In genomic region chr7:55177068-55177530, GRCh38 we compare ENCODE assay signal across 16 cellular contexts.
A peak's percentile ranks its signal among the peaks of the same experiment; 100 is the strongest.
DNase-seq lines count a peak whose midpoint lies in the region; ATAC-seq, FAIRE-seq and TF ChIP-seq lines count a peak whose summit lies in the region.
"Had no signal": no experiment of that assay in that cellular context is flagged by ENCODE, and none has a peak within 500 bp of the region (broad histone marks: within the 10 kb centered on the region; RNA-seq: fewer than 3 reads in every experiment).

No MANE protein-coding gene starts in this region.

- FAIRE-seq in RCC 7860 (lab: Jason Lieb, UNC) = peak; percentile 96

- DNase-seq in RCC 7860 (ENCODE audit: low spot score) (peak; percentile 89), brain microvascular endothelial cell (no peak), mesenteric fat pad (ENCODE audit: low spot score) (peak; percentile 59), tibial artery (no peak)
- no peak for DNase-seq in stimulated activated CD4-positive, alpha-beta T cell treated with anti-CD3 and anti-CD28 coated beads, Interleukin-1b, Interleukin-23, amount 100 ng/mL, for 48 hours
- DNase-seq: activated CD4-positive, alpha-beta T cell treated with anti-CD3 and anti-CD28 coated beads, Interleukin-2, amount 10 ng/mL, durations not matched to agents 7 days and 5 days; activated naive CD8-positive, alpha-beta T cell treated with anti-CD3 and anti-CD28 coated beads, Interleukin-2, amount 50 U/mL, for 24 hours; CD4-positive, CD25-positive, alpha-beta regulatory T cell; colonic mucosa; HFFc6; NCI-H2081 treated with DMSO at 0.1 percent for 48 hours; NCI-H748 treated with DMSO at 0.1 percent for 48 hours; Peyer's patch had no signal

- H3K9me3 ChIP-seq in tibial artery = no peaks in the 10 kb centered on the region
- H3K9me3 ChIP-seq: colonic mucosa, Peyer's patch had no signal

- peak; percentile 27 for TF ChIP-seq CTCF in brain microvascular endothelial cell (IDR thresholded peaks at IDR 0.05; ENCODE audit: low read depth, low read length, missing control alignments)
- TF ChIP-seq CTCF in tibial artery (IDR thresholded peaks at IDR 0.05) = no peak

- H3K36me3 ChIP-seq in brain microvascular endothelial cell (replicated peaks) = peaks cover 61% of the 10 kb centered on the region
- H3K36me3 ChIP-seq in tibial artery = peaks cover 48 to 68% (median 49%) of the 10 kb centered on the region in 3 donors
- H3K36me3 ChIP-seq: colonic mucosa had no signal

- H3K4me3 ChIP-seq in brain microvascular endothelial cell (ENCODE audit: low read depth, low read length) (no peak overlapping the region), tibial artery (no peak overlapping the region)
- H3K4me3 ChIP-seq: colonic mucosa, lung, Peyer's patch had no signal

- peaks cover 0 to 31% (median 23%) of the 10 kb centered on the region in 4 donors for H3K4me1 ChIP-seq in tibial artery

- H3K27me3 ChIP-seq in brain microvascular endothelial cell (replicated peaks) = no peaks in the 10 kb centered on the region
- no peaks in the 10 kb centered on the region for H3K27me3 ChIP-seq in tibial artery
- H3K27me3 ChIP-seq: colonic mucosa, Peyer's patch had no signal

- intact Hi-C loops in tibial artery (cut with DNase I; ENCODE audit: low total_unique reads) = no loop called here

- ATAC-seq in GM18868 (IDR thresholded peaks at IDR 0.05; ENCODE audit: unreplicated experiment) (no peak), HG02642 (IDR thresholded peaks at IDR 0.05; ENCODE audit: poor library complexity, unreplicated experiment) (no peak)
- ATAC-seq: activated naive CD8-positive, alpha-beta T cell treated with anti-CD3 and anti-CD28 coated beads, Interleukin-2, amount 50 U/mL, for 24 hours had no signal

- in situ Hi-C loops in brain microvascular endothelial cell (cut with HindIII; ENCODE audit: low pct_ligation_motif_present, low sequenced_read_pairs) = no loop called here

- H3K27ac ChIP-seq in brain microvascular endothelial cell (peak overlapping the region; percentile 63), tibial artery (peak overlapping the region; percentile 60 to 72)

Comparison
In these comparisons a context has a peak if more than half of its experiments do, and no peak if none do; other contexts are left out.
1. DNase-seq: peak in RCC 7860 (single experiment) and mesenteric fat pad (single experiment); none in brain microvascular endothelial cell (single experiment), tibial artery (0 of 2) and stimulated activated CD4-positive, alpha-beta T cell treated with anti-CD3 and anti-CD28 coated beads, Interleukin-1b, Interleukin-23, amount 100 ng/mL, for 48 hours (single experiment).